8 cellular contexts compared by ENCODE assay signal in the genomic region with DNA sequence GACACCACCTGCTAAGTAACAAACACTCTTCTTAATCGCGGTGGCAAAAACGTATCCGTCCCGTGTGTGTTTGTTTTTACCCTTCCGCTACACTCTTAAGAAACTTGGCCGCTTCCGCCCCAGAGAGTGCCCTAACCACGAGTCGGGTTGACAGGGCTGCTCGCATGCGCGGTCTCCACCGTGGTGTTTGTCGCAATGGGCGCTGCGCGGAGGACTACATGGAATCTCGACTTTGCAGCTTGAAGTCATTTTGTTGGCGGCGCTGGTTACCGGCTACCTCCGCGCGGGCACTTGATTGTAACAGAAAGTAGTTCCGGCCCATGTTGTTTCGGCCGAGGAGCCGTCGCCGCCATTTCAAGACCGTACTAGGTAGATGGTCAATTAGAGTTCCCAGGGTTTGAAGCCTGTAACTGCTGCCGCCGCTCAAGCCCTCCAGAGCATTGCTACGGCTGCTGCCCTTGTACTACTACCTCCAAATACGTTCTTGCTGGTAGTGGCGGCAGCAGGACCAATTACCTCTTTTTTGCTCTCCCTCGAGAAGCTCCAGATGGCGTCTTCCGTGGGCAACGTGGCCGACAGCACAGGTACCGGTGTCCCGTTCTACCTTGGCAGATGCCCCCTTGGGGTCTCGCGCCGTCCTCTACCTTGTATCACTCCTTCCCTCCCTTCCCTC. TPM values are rescaled to one million over a fixed set of nuclear protein-coding genes. Genes with fewer than 3 reads are reported as not detected.
DNase-seq lines count a peak whose midpoint lies in the region; ATAC-seq and TF ChIP-seq lines count a peak whose summit lies in the region.

TSS of gene OGT (plus strand) at position 352 of the 673 bp plus-strand sequence. CDS start at position 548, 196 bp downstream.

- no peak for TF ChIP-seq RAD21 in Ishikawa (IDR thresholded peaks at IDR 0.05; ENCODE audit: low read depth)

- H3K4me3 ChIP-seq in mononuclear cell (ENCODE audit: low read length): peak within 1 kb of the TSS; percentile 99

- H3K27ac ChIP-seq in epithelial cell of prostate: peak within 1 kb of the TSS; percentile 75

- peak; percentile 69 for ATAC-seq in GM21529 (IDR thresholded peaks at IDR 0.05; ENCODE audit: unreplicated experiment)

- peak; percentile 91 for DNase-seq in DMS114 treated with DMSO at 0.1 percent for 48 hours (lab: John Stamatoyannopoulos, UW; ENCODE audit: unreplicated experiment)
- peak; percentile 66 for DNase-seq in OCI-M2 (lab: John Stamatoyannopoulos, UW; ENCODE audit: unreplicated experiment)
- DNase-seq in activated T-cell treated with anti-CD3 and anti-CD28 coated beads for 4 hours: peak; percentile 80
- peak; percentile 91 for DNase-seq in epithelial cell of prostate (ENCODE audit: low read depth, low spot score)
- DNase-seq in stimulated activated CD8-positive, alpha-beta memory T cell treated with anti-CD3 and anti-CD28 coated beads, Interleukin-2, amount 100 ng/mL, for 48 hours (ENCODE audit: low read depth in 2 of 2): peak; percentile 79 to 82

- peak; percentile 37; the same call in 1 of the 2 replicates for TF ChIP-seq EP300 in Ishikawa (IDR thresholded peaks at IDR 0.05; ENCODE audit: borderline replicate concordance)

- H3K9me3 ChIP-seq in mononuclear cell (ENCODE audit: low read depth, low read length): no peaks in the 10 kb centered on the region

- H3K4me1 ChIP-seq in mononuclear cell (ENCODE audit: insufficient read depth, low read length): peaks cover 27% of the 10 kb centered on the region

- no peaks in the 10 kb centered on the region for H3K27me3 ChIP-seq in mononuclear cell (ENCODE audit: insufficient read depth, low read length)

TF ChIP-seq in Ishikawa, 13 proteins besides CTCF, POLR2A, EP300 and RAD21:
- peak; percentile 85 for TF ChIP-seq TAF1 (IDR thresholded peaks at IDR 0.05; ENCODE audit: low read depth)
- TF ChIP-seq, protein P1, sequence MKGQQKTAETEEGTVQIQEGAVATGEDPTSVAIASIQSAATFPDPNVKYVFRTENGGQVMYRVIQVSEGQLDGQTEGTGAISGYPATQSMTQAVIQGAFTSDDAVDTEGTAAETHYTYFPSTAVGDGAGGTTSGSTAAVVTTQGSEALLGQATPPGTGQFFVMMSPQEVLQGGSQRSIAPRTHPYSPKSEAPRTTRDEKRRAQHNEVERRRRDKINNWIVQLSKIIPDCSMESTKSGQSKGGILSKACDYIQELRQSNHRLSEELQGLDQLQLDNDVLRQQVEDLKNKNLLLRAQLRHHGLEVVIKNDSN (IDR thresholded peaks at IDR 0.05): no peak
- TF ChIP-seq YY1 (IDR thresholded peaks at IDR 0.05; ENCODE audit: low read depth): peak; percentile 91
- peak; percentile 21; the same call in 1 of the 2 replicates for TF ChIP-seq NFIC (IDR thresholded peaks at IDR 0.05)
- 0 out of 2 replicates have a peak, but pooled peaks have one; percentile 51 for TF ChIP-seq TCF12 (IDR thresholded peaks at IDR 0.05; ENCODE audit: low read depth)
- no peak for TF ChIP-seq ZBTB7A (IDR thresholded peaks at IDR 0.05; ENCODE audit: low read depth)
- no peak for TF ChIP-seq CREB1 (IDR thresholded peaks at IDR 0.05; ENCODE audit: low read depth)
- TF ChIP-seq EGR1 (IDR thresholded peaks at IDR 0.05): peak; percentile 13; the same call in 1 of the 2 replicates
- TF ChIP-seq FOXM1 (IDR thresholded peaks at IDR 0.05; ENCODE audit: borderline replicate concordance, low read depth): 0 out of 2 replicates have a peak, but pooled peaks have one; percentile 25
- TF ChIP-seq CEBPB (IDR thresholded peaks at IDR 0.05): peak; percentile 56; the same call in 1 of the 2 replicates
- TF ChIP-seq TEAD4 (IDR thresholded peaks at IDR 0.05): peak; percentile 72; the same call in 1 of the 2 replicates
- TF ChIP-seq, protein P2, sequence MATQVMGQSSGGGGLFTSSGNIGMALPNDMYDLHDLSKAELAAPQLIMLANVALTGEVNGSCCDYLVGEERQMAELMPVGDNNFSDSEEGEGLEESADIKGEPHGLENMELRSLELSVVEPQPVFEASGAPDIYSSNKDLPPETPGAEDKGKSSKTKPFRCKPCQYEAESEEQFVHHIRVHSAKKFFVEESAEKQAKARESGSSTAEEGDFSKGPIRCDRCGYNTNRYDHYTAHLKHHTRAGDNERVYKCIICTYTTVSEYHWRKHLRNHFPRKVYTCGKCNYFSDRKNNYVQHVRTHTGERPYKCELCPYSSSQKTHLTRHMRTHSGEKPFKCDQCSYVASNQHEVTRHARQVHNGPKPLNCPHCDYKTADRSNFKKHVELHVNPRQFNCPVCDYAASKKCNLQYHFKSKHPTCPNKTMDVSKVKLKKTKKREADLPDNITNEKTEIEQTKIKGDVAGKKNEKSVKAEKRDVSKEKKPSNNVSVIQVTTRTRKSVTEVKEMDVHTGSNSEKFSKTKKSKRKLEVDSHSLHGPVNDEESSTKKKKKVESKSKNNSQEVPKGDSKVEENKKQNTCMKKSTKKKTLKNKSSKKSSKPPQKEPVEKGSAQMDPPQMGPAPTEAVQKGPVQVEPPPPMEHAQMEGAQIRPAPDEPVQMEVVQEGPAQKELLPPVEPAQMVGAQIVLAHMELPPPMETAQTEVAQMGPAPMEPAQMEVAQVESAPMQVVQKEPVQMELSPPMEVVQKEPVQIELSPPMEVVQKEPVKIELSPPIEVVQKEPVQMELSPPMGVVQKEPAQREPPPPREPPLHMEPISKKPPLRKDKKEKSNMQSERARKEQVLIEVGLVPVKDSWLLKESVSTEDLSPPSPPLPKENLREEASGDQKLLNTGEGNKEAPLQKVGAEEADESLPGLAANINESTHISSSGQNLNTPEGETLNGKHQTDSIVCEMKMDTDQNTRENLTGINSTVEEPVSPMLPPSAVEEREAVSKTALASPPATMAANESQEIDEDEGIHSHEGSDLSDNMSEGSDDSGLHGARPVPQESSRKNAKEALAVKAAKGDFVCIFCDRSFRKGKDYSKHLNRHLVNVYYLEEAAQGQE (IDR thresholded peaks at IDR 0.05; ENCODE audit: low read depth): no peak
- TF ChIP-seq, protein P3, sequence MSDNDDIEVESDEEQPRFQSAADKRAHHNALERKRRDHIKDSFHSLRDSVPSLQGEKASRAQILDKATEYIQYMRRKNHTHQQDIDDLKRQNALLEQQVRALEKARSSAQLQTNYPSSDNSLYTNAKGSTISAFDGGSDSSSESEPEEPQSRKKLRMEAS (IDR thresholded peaks at IDR 0.05): peak; percentile 85

RNA-seq across cellular contexts. Expression of gene OGT, which starts in this region (rescaled TPM):
- 323 TPM for total RNA-seq in mononuclear cell

Comparison
In these comparisons a context has a peak if more than half of its experiments do, and no peak if none do; other contexts are left out.
1. Peak in every context shown above with its lines: DNase-seq, ATAC-seq, H3K4me3 ChIP-seq and H3K27ac ChIP-seq.